ENCODE assay signal across 11 cellular contexts in genomic region chr1:174942547-174943255, GRCh38. TPM values are rescaled to one million over a fixed set of nuclear protein-coding genes. Genes with fewer than 3 reads are reported as not detected.
DNase-seq lines count a peak whose midpoint lies in the region; ATAC-seq and TF ChIP-seq lines count a peak whose summit lies in the region.
"Had no signal": no experiment of that assay in that cellular context is flagged by ENCODE, and none has a peak within 500 bp of the region (broad histone marks: within the 10 kb centered on the region; RNA-seq: fewer than 3 reads in every experiment).

No MANE protein-coding gene starts in this region.

- H3K36me3 ChIP-seq in GM23338 (ENCODE audit: insufficient read depth) (0 out of 2 replicates have a peak, but pooled peaks cover 5% of the 10 kb centered on the region), heart left ventricle (no peaks in the 10 kb centered on the region), psoas muscle (ENCODE audit: insufficient read depth in 1 of 2, low read depth in 1 of 2) (no peaks in the 10 kb centered on the region)

- ATAC-seq in GM23338 (no peak; the same call in 2 of the 3 replicates), heart left ventricle (peak; percentile 42 to 84 (median 56)), psoas muscle (peak in 1 of 4 donors; percentile 43), GM18867 (IDR thresholded peaks at IDR 0.05; ENCODE audit: unreplicated experiment) (no peak)

- no peaks in the 10 kb centered on the region; the same call in 2 of the 3 replicates for H3K9me3 Mint-ChIP-seq in GM23338

- 0 out of 2 replicates have a peak overlapping the region, but pooled peaks have one; percentile 30 for H3K27ac Mint-ChIP-seq in GM23338

- H3K36me3 Mint-ChIP-seq in GM23338 (ENCODE audit: low read depth), result peaks cover 16% of the 10 kb centered on the region

- H4K20me1 ChIP-seq in GM23338 (replicated peaks; ENCODE audit: insufficient read depth), result peaks cover 44% of the 10 kb centered on the region

- H3K4me1 ChIP-seq in GM23338 (ENCODE audit: insufficient read depth) (peaks cover 17% of the 10 kb centered on the region), heart left ventricle (peaks cover 0 to 34% (median 6%) of the 10 kb centered on the region in 12 donors), psoas muscle (no peaks in the 10 kb centered on the region)

- H3K4me2 ChIP-seq in GM23338, result no peak overlapping the region

- H3K27me3 ChIP-seq in GM23338 (ENCODE audit: insufficient read depth) (no peaks in the 10 kb centered on the region), heart left ventricle (no peaks in the 10 kb centered on the region), psoas muscle (ENCODE audit: insufficient read depth in 3 of 3, low read length in 2 of 3) (no peaks in the 10 kb centered on the region)

- H3K4me3 Mint-ChIP-seq in GM23338, result no peak overlapping the region

- peaks cover 5% of the 10 kb centered on the region for H3K27me3 Mint-ChIP-seq in GM23338 (ENCODE audit: insufficient read depth, low read depth, poor library complexity)

- intact Hi-C loops in heart left ventricle (cut with DNase I) (no loop called here), psoas muscle (cut with DNase I) (no loop called here)

- H3K79me2 ChIP-seq in GM23338 (replicated peaks; ENCODE audit: insufficient read depth), result peaks cover 97% of the 10 kb centered on the region

- no peak for DNase-seq in GM23338 (ENCODE audit: low spot score)
- DNase-seq in SIG-M5 (lab: John Stamatoyannopoulos, UW), result peak; percentile 75
- DNase-seq in heart left ventricle, result peak in 1 of 5 donors; percentile 41
- peak; percentile 19 to 57 for DNase-seq in psoas muscle
- no peak for DNase-seq in KG1 (lab: John Stamatoyannopoulos, UW)
- no peak for DNase-seq in SK-N-DZ (ENCODE audit: low spot score)
- DNase-seq in NCI-H1105 (lab: John Stamatoyannopoulos, UW), result no peak
- DNase-seq: COR-L47, NCI-H446, SW 1271 had no signal

- H3K9me3 ChIP-seq in heart left ventricle (no peaks in the 10 kb centered on the region), psoas muscle (no peaks in the 10 kb centered on the region)

- no peaks in the 10 kb centered on the region for H3F3A ChIP-seq in GM23338 (replicated peaks; ENCODE audit: low read depth)

- H3K27ac ChIP-seq in GM23338 (ENCODE audit: low read depth) (no peak overlapping the region; the same call in 1 of the 2 replicates), heart left ventricle (peak overlapping the region in 1 of 12 donors; percentile 44), psoas muscle (no peak overlapping the region)

- H3K9me2 ChIP-seq in GM23338 (ENCODE audit: insufficient read depth), result no peaks in the 10 kb centered on the region

- no peak overlapping the region for H3K4me3 ChIP-seq in GM23338
- no peak overlapping the region for H3K4me3 ChIP-seq in heart left ventricle
- H3K4me3 ChIP-seq in psoas muscle, result no peak overlapping the region

- no peak overlapping the region for H2AFZ ChIP-seq in GM23338

- 61 to 71% (median 67%) methylated on average over 2 of the region's 2 CpGs for WGBS in heart left ventricle, 4 donors
- WGBS in psoas muscle, 3 donors, result 67 to 74% (median 73%) methylated on average over 2 of the region's 2 CpGs

- TF ChIP-seq CTCF in GM23338 (conservative IDR thresholded peaks at IDR 0.05; ENCODE audit: low read depth in 2 of 2) (no peak), heart left ventricle (IDR thresholded peaks at IDR 0.05) (no peak), psoas muscle (IDR thresholded peaks at IDR 0.05) (no peak)

- TF ChIP-seq POLR2A in heart left ventricle (IDR thresholded peaks at IDR 0.05), result no peak

- H3K4me1 Mint-ChIP-seq in GM23338, result peaks cover 22% of the 10 kb centered on the region

TF ChIP-seq in GM23338, 12 proteins besides CTCF, POLR2A, EP300 and RAD21 (continues in another document):
- TF ChIP-seq CREB1 (CRISPR knock-in tag; IDR thresholded peaks at IDR 0.05; ENCODE audit: low read depth), result no peak
- TF ChIP-seq ZNF462 (CRISPR knock-in tag; IDR thresholded peaks at IDR 0.05), result no peak
- no peak for TF ChIP-seq EZH2 (IDR thresholded peaks at IDR 0.05; ENCODE audit: low read depth, unreplicated experiment)
- no peak for TF ChIP-seq ZNF331 (CRISPR knock-in tag; IDR thresholded peaks at IDR 0.05; ENCODE audit: low read depth)
- TF ChIP-seq ETS1 (IDR thresholded peaks at IDR 0.05), result no peak

RNA-seq across cellular contexts. Expression of gene CACYBP, which starts 57.0 kb away (rescaled TPM):
- total RNA-seq in GM23338 (2014; rRNA removed; shearing (Covaris generic)), result 186 and 209 TPM in 2 replicates
- 331 and 453 TPM in 2 replicates for polyA plus RNA-seq in GM23338 (2016; fragmentation: Nextera tagmentation; extraction: Ambion mirVana)
- total RNA-seq in heart left ventricle, result 10 to 100 TPM; 41.0 to 86.3 (median 54.6) TPM
- 100 to 1,000 TPM in 1 of 2 donors, 10 to 100 TPM in 1; 30.1 to 170 TPM for polyA plus RNA-seq in heart left ventricle
- 100 to 1,000 TPM in 1 of 4 donors, 10 to 100 TPM in 3; 69.4 to 113 (median 77.2) TPM for total RNA-seq in psoas muscle
- 100 to 1,000 TPM in 2 of 3 donors, 10 to 100 TPM in 1; 94.3 to 260 (median 156) TPM for polyA plus RNA-seq in psoas muscle
- polyA plus RNA-seq in SK-N-DZ (2014; cell fraction: cytosol; rRNA removed), result 284 and 312 TPM in 2 replicates
- 174 and 298 TPM in 2 replicates for polyA plus RNA-seq in SK-N-DZ (2014; cell fraction: nucleus; rRNA removed)

Comparison
In these comparisons a context has a peak if more than half of its experiments do, and no peak if none do; other contexts are left out.
1. ATAC-seq: peak in heart left ventricle (4 of 4); none in GM23338 (single experiment) and GM18867 (single experiment).
2. DNase-seq: peak in SIG-M5 (single experiment) and psoas muscle (2 of 2); none in GM23338 (single experiment), KG1 (single experiment), SK-N-DZ (single experiment) and NCI-H1105 (single experiment).